In the genomic region with DNA sequence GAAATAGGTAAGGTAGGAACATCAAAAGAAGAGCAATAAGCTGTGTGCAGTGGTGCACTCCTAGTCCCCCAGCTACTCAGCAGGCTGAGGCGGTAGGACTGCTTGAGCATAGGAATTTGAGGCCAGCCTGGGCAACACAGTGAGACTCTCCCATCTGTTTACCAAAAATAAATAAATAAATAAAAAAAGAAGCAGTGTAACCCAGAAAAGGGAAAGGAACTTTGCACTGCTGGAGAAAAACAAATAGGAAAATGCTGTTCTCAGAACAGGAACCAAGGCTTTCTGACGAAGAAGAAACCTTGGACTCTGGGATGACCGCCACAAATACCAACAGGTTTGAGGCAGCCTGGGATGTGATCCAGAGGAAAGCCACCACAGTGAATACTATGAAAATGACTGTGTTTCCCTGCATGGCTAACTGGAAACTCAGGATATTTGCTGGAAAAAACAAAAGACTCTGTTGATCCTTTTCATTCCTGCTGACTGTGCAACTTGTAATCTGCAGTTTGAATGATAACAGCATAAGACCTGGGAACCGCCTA, we compare ENCODE assay signal across 1 cellular context.
TF ChIP-seq lines count a peak whose summit lies in the region.

No MANE protein-coding gene starts in this region.

TF ChIP-seq in HepG2, 621 proteins besides CTCF, POLR2A, EP300 and RAD21 (continued from another document and continues in another):
- TF ChIP-seq, protein P1, sequence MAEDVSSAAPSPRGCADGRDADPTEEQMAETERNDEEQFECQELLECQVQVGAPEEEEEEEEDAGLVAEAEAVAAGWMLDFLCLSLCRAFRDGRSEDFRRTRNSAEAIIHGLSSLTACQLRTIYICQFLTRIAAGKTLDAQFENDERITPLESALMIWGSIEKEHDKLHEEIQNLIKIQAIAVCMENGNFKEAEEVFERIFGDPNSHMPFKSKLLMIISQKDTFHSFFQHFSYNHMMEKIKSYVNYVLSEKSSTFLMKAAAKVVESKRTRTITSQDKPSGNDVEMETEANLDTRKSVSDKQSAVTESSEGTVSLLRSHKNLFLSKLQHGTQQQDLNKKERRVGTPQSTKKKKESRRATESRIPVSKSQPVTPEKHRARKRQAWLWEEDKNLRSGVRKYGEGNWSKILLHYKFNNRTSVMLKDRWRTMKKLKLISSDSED (CRISPR knock-in tag; IDR thresholded peaks at IDR 0.05), result no peak
- TF ChIP-seq, protein P2, sequence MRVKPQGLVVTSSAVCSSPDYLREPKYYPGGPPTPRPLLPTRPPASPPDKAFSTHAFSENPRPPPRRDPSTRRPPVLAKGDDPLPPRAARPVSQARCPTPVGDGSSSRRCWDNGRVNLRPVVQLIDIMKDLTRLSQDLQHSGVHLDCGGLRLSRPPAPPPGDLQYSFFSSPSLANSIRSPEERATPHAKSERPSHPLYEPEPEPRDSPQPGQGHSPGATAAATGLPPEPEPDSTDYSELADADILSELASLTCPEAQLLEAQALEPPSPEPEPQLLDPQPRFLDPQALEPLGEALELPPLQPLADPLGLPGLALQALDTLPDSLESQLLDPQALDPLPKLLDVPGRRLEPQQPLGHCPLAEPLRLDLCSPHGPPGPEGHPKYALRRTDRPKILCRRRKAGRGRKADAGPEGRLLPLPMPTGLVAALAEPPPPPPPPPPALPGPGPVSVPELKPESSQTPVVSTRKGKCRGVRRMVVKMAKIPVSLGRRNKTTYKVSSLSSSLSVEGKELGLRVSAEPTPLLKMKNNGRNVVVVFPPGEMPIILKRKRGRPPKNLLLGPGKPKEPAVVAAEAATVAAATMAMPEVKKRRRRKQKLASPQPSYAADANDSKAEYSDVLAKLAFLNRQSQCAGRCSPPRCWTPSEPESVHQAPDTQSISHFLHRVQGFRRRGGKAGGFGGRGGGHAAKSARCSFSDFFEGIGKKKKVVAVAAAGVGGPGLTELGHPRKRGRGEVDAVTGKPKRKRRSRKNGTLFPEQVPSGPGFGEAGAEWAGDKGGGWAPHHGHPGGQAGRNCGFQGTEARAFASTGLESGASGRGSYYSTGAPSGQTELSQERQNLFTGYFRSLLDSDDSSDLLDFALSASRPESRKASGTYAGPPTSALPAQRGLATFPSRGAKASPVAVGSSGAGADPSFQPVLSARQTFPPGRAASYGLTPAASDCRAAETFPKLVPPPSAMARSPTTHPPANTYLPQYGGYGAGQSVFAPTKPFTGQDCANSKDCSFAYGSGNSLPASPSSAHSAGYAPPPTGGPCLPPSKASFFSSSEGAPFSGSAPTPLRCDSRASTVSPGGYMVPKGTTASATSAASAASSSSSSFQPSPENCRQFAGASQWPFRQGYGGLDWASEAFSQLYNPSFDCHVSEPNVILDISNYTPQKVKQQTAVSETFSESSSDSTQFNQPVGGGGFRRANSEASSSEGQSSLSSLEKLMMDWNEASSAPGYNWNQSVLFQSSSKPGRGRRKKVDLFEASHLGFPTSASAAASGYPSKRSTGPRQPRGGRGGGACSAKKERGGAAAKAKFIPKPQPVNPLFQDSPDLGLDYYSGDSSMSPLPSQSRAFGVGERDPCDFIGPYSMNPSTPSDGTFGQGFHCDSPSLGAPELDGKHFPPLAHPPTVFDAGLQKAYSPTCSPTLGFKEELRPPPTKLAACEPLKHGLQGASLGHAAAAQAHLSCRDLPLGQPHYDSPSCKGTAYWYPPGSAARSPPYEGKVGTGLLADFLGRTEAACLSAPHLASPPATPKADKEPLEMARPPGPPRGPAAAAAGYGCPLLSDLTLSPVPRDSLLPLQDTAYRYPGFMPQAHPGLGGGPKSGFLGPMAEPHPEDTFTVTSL (CRISPR knock-in tag; IDR thresholded peaks at IDR 0.05; ENCODE audit: borderline replicate concordance), result peak; percentile 60; the same call in 1 of the 2 replicates
- no peak for TF ChIP-seq ZBTB21 (CRISPR knock-in tag; IDR thresholded peaks at IDR 0.05)
- no peak for TF ChIP-seq ATM (IDR thresholded peaks at IDR 0.05; ENCODE audit: borderline replicate concordance)
- TF ChIP-seq NR3C1 (CRISPR knock-in tag; IDR thresholded peaks at IDR 0.05), result no peak
- TF ChIP-seq BRD4 (CRISPR knock-in tag; IDR thresholded peaks at IDR 0.05), result no peak
- TF ChIP-seq ZZZ3 (CRISPR knock-in tag; IDR thresholded peaks at IDR 0.05; ENCODE audit: borderline replicate concordance), result no peak
- TF ChIP-seq CHD4 (IDR thresholded peaks at IDR 0.05; ENCODE audit: borderline replicate concordance, low read length), result peak; percentile 85
- TF ChIP-seq ZNF720 (CRISPR knock-in tag; IDR thresholded peaks at IDR 0.05), result no peak
- no peak for TF ChIP-seq CCAR2 (optimal IDR thresholded peaks at IDR 0.05; ENCODE audit: low read depth, low read length)
- no peak for TF ChIP-seq BRCA1 (CRISPR knock-in tag; IDR thresholded peaks at IDR 0.05)
- TF ChIP-seq ZSCAN9 (CRISPR knock-in tag; IDR thresholded peaks at IDR 0.05; ENCODE audit: borderline replicate concordance), result no peak
- TF ChIP-seq NONO (IDR thresholded peaks at IDR 0.05), result no peak
- peak; percentile 46; the same call in 1 of the 2 replicates for TF ChIP-seq NONO (CRISPR knock-in tag; conservative IDR thresholded peaks at IDR 0.05)
- no peak for TF ChIP-seq FIP1L1 (IDR thresholded peaks at IDR 0.05; ENCODE audit: borderline replicate concordance, insufficient read depth, low read depth, low read length)
- no peak for TF ChIP-seq MTF1 (CRISPR knock-in tag; IDR thresholded peaks at IDR 0.05)
- no peak for TF ChIP-seq GATA4 (IDR thresholded peaks at IDR 0.05; ENCODE audit: borderline replicate concordance, low read depth)
- TF ChIP-seq, protein P3, sequence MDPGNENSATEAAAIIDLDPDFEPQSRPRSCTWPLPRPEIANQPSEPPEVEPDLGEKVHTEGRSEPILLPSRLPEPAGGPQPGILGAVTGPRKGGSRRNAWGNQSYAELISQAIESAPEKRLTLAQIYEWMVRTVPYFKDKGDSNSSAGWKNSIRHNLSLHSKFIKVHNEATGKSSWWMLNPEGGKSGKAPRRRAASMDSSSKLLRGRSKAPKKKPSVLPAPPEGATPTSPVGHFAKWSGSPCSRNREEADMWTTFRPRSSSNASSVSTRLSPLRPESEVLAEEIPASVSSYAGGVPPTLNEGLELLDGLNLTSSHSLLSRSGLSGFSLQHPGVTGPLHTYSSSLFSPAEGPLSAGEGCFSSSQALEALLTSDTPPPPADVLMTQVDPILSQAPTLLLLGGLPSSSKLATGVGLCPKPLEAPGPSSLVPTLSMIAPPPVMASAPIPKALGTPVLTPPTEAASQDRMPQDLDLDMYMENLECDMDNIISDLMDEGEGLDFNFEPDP (CRISPR knock-in tag; conservative IDR thresholded peaks at IDR 0.05), result no peak
- TF ChIP-seq, protein P4, sequence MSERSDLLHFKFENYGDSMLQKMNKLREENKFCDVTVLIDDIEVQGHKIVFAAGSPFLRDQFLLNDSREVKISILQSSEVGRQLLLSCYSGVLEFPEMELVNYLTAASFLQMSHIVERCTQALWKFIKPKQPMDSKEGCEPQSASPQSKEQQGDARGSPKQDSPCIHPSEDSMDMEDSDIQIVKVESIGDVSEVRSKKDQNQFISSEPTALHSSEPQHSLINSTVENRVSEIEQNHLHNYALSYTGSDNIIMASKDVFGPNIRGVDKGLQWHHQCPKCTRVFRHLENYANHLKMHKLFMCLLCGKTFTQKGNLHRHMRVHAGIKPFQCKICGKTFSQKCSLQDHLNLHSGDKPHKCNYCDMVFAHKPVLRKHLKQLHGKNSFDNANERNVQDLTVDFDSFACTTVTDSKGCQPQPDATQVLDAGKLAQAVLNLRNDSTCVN (CRISPR knock-in tag; IDR thresholded peaks at IDR 0.05; ENCODE audit: borderline replicate concordance), result peak; percentile 30; the same call in 1 of the 2 replicates
- TF ChIP-seq ZNF546 (CRISPR knock-in tag; conservative IDR thresholded peaks at IDR 0.05), result no peak
- TF ChIP-seq ZNF816 (CRISPR knock-in tag; IDR thresholded peaks at IDR 0.05; ENCODE audit: borderline replicate concordance), result no peak; the same call in 1 of the 2 replicates
- TF ChIP-seq, protein P5, sequence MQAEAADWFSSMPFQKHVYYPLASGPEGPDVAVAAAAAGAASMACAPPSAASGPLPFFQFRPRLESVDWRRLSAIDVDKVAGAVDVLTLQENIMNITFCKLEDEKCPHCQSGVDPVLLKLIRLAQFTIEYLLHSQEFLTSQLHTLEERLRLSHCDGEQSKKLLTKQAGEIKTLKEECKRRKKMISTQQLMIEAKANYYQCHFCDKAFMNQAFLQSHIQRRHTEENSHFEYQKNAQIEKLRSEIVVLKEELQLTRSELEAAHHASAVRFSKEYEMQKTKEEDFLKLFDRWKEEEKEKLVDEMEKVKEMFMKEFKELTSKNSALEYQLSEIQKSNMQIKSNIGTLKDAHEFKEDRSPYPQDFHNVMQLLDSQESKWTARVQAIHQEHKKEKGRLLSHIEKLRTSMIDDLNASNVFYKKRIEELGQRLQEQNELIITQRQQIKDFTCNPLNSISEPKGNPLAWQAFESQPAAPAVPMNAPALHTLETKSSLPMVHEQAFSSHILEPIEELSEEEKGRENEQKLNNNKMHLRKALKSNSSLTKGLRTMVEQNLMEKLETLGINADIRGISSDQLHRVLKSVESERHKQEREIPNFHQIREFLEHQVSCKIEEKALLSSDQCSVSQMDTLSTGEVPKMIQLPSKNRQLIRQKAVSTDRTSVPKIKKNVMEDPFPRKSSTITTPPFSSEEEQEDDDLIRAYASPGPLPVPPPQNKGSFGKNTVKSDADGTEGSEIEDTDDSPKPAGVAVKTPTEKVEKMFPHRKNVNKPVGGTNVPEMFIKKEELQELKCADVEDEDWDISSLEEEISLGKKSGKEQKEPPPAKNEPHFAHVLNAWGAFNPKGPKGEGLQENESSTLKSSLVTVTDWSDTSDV (CRISPR knock-in tag; IDR thresholded peaks at IDR 0.05), result no peak
- no peak for TF ChIP-seq ZNF12 (CRISPR knock-in tag; IDR thresholded peaks at IDR 0.05)
- TF ChIP-seq CHD2 (IDR thresholded peaks at IDR 0.05; ENCODE audit: low read depth, low read length), result no peak
- TF ChIP-seq KLF16 (CRISPR knock-in tag; IDR thresholded peaks at IDR 0.05), result 0 out of 4 replicates have a peak, but pooled peaks of 1 of the 2 experiments have one; percentile 42
- no peak for TF ChIP-seq SALL2 (CRISPR knock-in tag; IDR thresholded peaks at IDR 0.05)
- no peak for TF ChIP-seq CC2D1A (CRISPR knock-in tag; IDR thresholded peaks at IDR 0.05)
- TF ChIP-seq, protein P6, sequence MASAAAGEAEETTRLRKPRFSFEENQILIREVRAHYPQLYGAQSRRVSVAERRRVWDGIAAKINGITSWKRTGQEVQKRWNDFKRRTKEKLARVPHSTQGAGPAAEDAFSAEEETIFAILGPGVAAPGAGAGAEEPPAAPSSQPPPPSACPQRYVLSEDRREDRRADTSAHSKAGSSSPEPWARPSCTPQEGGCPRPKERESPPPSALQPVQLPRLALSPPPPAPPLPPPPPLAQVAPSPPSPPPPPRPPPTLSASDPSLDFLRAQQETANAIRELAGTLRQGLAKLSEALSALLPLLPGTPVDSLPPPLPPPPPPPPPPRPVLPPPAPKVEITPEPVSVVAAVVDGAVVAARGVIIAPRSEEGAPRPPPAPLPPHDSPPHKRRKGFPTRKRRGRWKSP (CRISPR knock-in tag; IDR thresholded peaks at IDR 0.05), result no peak
- TF ChIP-seq ZBTB38 (CRISPR knock-in tag; IDR thresholded peaks at IDR 0.05), result no peak
- TF ChIP-seq ZNF274 (CRISPR knock-in tag; IDR thresholded peaks at IDR 0.05), result no peak
- TF ChIP-seq GPN1 (CRISPR knock-in tag; IDR thresholded peaks at IDR 0.05; ENCODE audit: borderline replicate concordance), result no peak
- no peak for TF ChIP-seq NFE2L2 (IDR thresholded peaks at IDR 0.05; ENCODE audit: low read length)
- TF ChIP-seq FOXC1 (CRISPR knock-in tag; IDR thresholded peaks at IDR 0.05; ENCODE audit: borderline replicate concordance), result no peak
- TF ChIP-seq SALL1 (CRISPR knock-in tag; IDR thresholded peaks at IDR 0.05), result peak; percentile 19; the same call in 1 of the 2 replicates
- no peak for TF ChIP-seq MIER3 (CRISPR knock-in tag; IDR thresholded peaks at IDR 0.05; ENCODE audit: borderline replicate concordance)
- TF ChIP-seq, protein P7, sequence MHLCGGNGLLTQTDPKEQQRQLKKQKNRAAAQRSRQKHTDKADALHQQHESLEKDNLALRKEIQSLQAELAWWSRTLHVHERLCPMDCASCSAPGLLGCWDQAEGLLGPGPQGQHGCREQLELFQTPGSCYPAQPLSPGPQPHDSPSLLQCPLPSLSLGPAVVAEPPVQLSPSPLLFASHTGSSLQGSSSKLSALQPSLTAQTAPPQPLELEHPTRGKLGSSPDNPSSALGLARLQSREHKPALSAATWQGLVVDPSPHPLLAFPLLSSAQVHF (CRISPR knock-in tag; IDR thresholded peaks at IDR 0.05), result no peak
- no peak for TF ChIP-seq ZFP62 (CRISPR knock-in tag; IDR thresholded peaks at IDR 0.05)
- TF ChIP-seq, protein P8, sequence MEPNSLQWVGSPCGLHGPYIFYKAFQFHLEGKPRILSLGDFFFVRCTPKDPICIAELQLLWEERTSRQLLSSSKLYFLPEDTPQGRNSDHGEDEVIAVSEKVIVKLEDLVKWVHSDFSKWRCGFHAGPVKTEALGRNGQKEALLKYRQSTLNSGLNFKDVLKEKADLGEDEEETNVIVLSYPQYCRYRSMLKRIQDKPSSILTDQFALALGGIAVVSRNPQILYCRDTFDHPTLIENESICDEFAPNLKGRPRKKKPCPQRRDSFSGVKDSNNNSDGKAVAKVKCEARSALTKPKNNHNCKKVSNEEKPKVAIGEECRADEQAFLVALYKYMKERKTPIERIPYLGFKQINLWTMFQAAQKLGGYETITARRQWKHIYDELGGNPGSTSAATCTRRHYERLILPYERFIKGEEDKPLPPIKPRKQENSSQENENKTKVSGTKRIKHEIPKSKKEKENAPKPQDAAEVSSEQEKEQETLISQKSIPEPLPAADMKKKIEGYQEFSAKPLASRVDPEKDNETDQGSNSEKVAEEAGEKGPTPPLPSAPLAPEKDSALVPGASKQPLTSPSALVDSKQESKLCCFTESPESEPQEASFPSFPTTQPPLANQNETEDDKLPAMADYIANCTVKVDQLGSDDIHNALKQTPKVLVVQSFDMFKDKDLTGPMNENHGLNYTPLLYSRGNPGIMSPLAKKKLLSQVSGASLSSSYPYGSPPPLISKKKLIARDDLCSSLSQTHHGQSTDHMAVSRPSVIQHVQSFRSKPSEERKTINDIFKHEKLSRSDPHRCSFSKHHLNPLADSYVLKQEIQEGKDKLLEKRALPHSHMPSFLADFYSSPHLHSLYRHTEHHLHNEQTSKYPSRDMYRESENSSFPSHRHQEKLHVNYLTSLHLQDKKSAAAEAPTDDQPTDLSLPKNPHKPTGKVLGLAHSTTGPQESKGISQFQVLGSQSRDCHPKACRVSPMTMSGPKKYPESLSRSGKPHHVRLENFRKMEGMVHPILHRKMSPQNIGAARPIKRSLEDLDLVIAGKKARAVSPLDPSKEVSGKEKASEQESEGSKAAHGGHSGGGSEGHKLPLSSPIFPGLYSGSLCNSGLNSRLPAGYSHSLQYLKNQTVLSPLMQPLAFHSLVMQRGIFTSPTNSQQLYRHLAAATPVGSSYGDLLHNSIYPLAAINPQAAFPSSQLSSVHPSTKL (CRISPR knock-in tag; IDR thresholded peaks at IDR 0.05), result peak; percentile 86
- TF ChIP-seq KDM6A (CRISPR knock-in tag; IDR thresholded peaks at IDR 0.05; ENCODE audit: low read depth), result peak; percentile 85
- TF ChIP-seq, protein P9, sequence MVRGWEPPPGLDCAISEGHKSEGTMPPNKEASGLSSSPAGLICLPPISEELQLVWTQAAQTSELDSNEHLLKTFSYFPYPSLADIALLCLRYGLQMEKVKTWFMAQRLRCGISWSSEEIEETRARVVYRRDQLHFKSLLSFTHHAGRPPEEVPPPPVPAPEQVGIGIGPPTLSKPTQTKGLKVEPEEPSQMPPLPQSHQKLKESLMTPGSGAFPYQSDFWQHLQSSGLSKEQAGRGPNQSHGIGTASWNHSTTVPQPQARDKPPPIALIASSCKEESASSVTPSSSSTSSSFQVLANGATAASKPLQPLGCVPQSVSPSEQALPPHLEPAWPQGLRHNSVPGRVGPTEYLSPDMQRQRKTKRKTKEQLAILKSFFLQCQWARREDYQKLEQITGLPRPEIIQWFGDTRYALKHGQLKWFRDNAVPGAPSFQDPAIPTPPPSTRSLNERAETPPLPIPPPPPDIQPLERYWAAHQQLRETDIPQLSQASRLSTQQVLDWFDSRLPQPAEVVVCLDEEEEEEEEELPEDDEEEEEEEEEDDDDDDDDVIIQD (CRISPR knock-in tag; IDR thresholded peaks at IDR 0.05; ENCODE audit: low read depth), result peak; percentile 72
